In the genomic region with DNA sequence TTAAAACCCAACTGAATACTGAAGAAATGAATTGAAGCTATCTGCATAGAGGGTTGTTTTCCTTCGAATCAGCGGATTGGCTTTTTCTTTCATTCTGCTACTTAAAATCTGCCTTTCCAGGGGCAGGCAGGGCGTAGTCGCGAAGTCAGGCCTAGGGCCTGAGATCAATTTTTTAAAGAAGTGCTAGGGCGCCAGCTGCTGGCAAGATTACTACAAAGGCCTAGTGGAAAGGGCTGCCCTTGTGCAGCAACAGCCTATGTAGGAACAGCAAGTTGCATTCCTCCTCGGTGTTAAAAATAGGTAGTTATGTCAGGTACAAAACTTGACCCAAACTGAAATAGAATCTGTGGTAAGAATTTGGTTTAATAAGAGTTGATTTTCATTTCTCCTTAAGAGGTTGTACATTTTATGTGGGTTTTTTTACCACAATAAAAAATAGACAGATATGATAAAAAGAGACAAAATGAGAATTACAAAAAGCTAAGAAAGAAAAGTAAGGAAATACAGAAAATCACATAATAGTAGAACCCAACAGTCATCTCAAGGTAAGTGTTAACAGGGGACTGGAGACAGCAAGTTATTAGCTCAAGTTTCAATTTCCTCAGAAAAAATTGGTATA, we compare ENCODE assay signal across 8 cellular contexts. TPM values are rescaled to one million over a fixed set of nuclear protein-coding genes. Genes with fewer than 3 reads are reported as not detected.
DNase-seq lines count a peak whose midpoint lies in the region; ATAC-seq and TF ChIP-seq lines count a peak whose summit lies in the region.

No MANE protein-coding gene starts in this region.

- peak in 1 of 7 experiments; percentile 9 for TF ChIP-seq CTCF in stomach (IDR thresholded peaks at IDR 0.05)
- no peak for TF ChIP-seq CTCF in uterus (IDR thresholded peaks at IDR 0.05)

- H3K27me3 ChIP-seq in stomach (no peaks in the 10 kb centered on the region), uterus (no peaks in the 10 kb centered on the region)

- TF ChIP-seq POLR2A in stomach (IDR thresholded peaks at IDR 0.05) (no peak), uterus (IDR thresholded peaks at IDR 0.05) (no peak)

- in situ Hi-C loops in KBM-7 (cut with MboI; ENCODE audit: low pct_unique_long_range_greater_than_20kb, low sequenced_read_pairs) = loop anchor here (25.0 kb wide), 2 partner anchors 611 to 1011 kb away; no protein-coding TSS in a partner anchor

- H3K9me3 ChIP-seq in stomach (no peaks in the 10 kb centered on the region), uterus (no peaks in the 10 kb centered on the region)

- no peak for TF ChIP-seq EP300 in stomach (IDR thresholded peaks at IDR 0.05)

- H3K27ac ChIP-seq in stomach = no peak overlapping the region
- H3K27ac ChIP-seq in uterus = no peak overlapping the region

- H3K4me1 ChIP-seq in stomach (no peaks in the 10 kb centered on the region), uterus (no peaks in the 10 kb centered on the region)

- H3K36me3 ChIP-seq in stomach (no peaks in the 10 kb centered on the region), uterus (no peaks in the 10 kb centered on the region)

- intact Hi-C loops in stomach (cut with DNase I; ENCODE audit: low total_unique reads) (no loop called here), uterus (cut with DNase I; ENCODE audit: low total_unique reads) (no loop called here)

- 40 to 59% (median 53%) methylated on average over 7 of the region's 7 CpGs for WGBS in stomach, 5 donors

- peak; percentile 86 for ATAC-seq in SK-N-SH treated with all-trans-retinoic acid at 6 μM for 48 hours

- no peak overlapping the region for H3K4me3 ChIP-seq in stomach
- no peak overlapping the region for H3K4me3 ChIP-seq in uterus

- DNase-seq in SIG-M5 treated with dmso at 0.1 percent for 504 hours (lab: John Stamatoyannopoulos, UW; ENCODE audit: unreplicated experiment) (peak; percentile 74), SIG-M5 (lab: John Stamatoyannopoulos, UW) (no peak), KBM-7 (peak; percentile 79), germinal center (ENCODE audit: low spot score) (peak; percentile 34), stomach (peak; percentile 54), AG08396 (ENCODE audit: low spot score) (no peak), uterus (no peak)

TF ChIP-seq in SK-N-SH treated with all-trans-retinoic acid at 6 μM for 48 hours, 23 proteins besides CTCF, POLR2A, EP300 and RAD21:
- TF ChIP-seq ZNF70 (CRISPR knock-in tag; IDR thresholded peaks at IDR 0.05) = no peak
- TF ChIP-seq TOX (CRISPR knock-in tag; IDR thresholded peaks at IDR 0.05; ENCODE audit: borderline replicate concordance) = no peak
- TF ChIP-seq CSDC2 (CRISPR knock-in tag; IDR thresholded peaks at IDR 0.05) = no peak
- TF ChIP-seq ZFP30 (CRISPR knock-in tag; IDR thresholded peaks at IDR 0.05) = no peak
- TF ChIP-seq ZFP3 (CRISPR knock-in tag; IDR thresholded peaks at IDR 0.05) = no peak

RNA-seq across cellular contexts. Expression of a gene that starts 9.5 kb away (rescaled TPM):
- total RNA-seq in stomach = 100 to 1,000 TPM in 1 of 5 donors, 1 to 10 TPM in 1, not detected in 3; 1.1 to 165 TPM
- under 1 TPM in 1 of 3 donors, not detected in 2; 0.13 TPM for polyA plus RNA-seq in stomach
- not detected for total RNA-seq in uterus

RNA-seq across cellular contexts. Expression of a gene that starts 28.9 kb away (rescaled TPM):
- total RNA-seq in stomach = 100 to 1,000 TPM in 1 of 5 donors, 1 to 10 TPM in 1, not detected in 3; 2.4 to 106 TPM
- polyA plus RNA-seq in stomach = under 1 TPM in 2 of 3 donors, not detected in 1; 0.03 to 0.12 TPM
- under 1 TPM in 1 of 4 donors, not detected in 3; 0.29 TPM for total RNA-seq in uterus

Comparison
In these comparisons a context has a peak if more than half of its experiments do, and no peak if none do; other contexts are left out.
1. DNase-seq: peak in SIG-M5 treated with dmso at 0.1 percent for 504 hours (single experiment), KBM-7 (single experiment), germinal center (single experiment) and stomach (single experiment); none in SIG-M5 (single experiment), AG08396 (single experiment) and uterus (0 of 2).